18 cellular contexts compared by ENCODE assay signal in the genomic region with DNA sequence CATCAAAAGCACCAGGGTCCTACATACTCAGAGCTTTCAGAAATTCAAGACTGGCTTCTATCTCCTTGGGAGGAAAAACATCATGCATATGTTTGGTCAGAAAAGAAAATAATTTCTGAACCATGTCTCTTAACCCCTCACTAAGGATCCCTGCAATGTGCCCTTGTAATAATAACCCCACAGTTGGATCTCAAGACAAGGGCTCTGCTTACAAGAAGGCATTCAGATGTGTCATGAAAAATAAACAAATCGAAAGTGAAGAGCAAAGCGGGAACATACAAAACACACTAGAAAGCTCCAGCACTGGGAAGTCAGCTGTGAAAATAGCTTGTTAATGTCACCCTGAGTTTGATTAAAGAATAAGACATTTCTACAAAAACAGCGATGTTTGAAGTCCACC.
"Had no signal": no experiment of that assay in that cellular context is flagged by ENCODE, and none has a peak within 500 bp of the region (broad histone marks: within the 10 kb centered on the region; RNA-seq: fewer than 3 reads in every experiment).

No MANE protein-coding gene starts in this region.

- DNase-seq: activated CD8-positive, alpha-beta memory T cell treated with anti-CD3 and anti-CD28 coated beads, Interleukin-2, amount 10 ng/mL, durations not matched to agents 7 days and 5 days; activated naive CD4-positive, alpha-beta T cell; activated T-cell treated with anti-CD3 and anti-CD28 coated beads, Interleukin-2, amount 50 U/mL, for 4 hours; cerebellar nuclear complex; dorsolateral prefrontal cortex; foreskin keratinocyte; head of caudate nucleus; islet precursor cell; left ventricle myocardium inferior; stimulated activated CD4-positive, alpha-beta T cell treated with anti-CD3 and anti-CD28 coated beads, Interleukin-2, amount 100 ng/mL, for 48 hours; stimulated activated naive CD4-positive, alpha-beta T cell treated with Interleukin-2 at 50 U/mL for 16 hours; SW 1271; trophoblast cell had no signal

- H3K36me3 ChIP-seq: left ventricle myocardium inferior had no signal

- H3K4me1 ChIP-seq: foreskin keratinocyte, left ventricle myocardium inferior had no signal

- H3K27ac Mint-ChIP-seq: activated CD8-positive, alpha-beta memory T cell treated with anti-CD3 and anti-CD28 coated beads, Interleukin-2, amount 10 ng/mL, durations not matched to agents 7 days and 5 days; memory B cell; T-helper 2 cell treated with Interferon-gamma antibody and Interleukin-4, amounts not matched to agents 5 μg/mL and 100 μg/mL, for 36 hours had no signal

- H3K27me3 ChIP-seq: dorsolateral prefrontal cortex, foreskin keratinocyte had no signal

- H3K4me3 ChIP-seq: dorsolateral prefrontal cortex, left ventricle myocardium inferior had no signal

- H3K9me3 Mint-ChIP-seq: activated T-cell treated with anti-CD3 and anti-CD28 coated beads, Interleukin-2, amount 50 U/mL, for 4 hours had no signal

- H3K27me3 Mint-ChIP-seq: activated CD8-positive, alpha-beta memory T cell treated with anti-CD3 and anti-CD28 coated beads, Interleukin-2, amount 10 ng/mL, durations not matched to agents 7 days and 5 days; memory B cell had no signal

- H3K4me1 Mint-ChIP-seq: activated CD8-positive, alpha-beta memory T cell treated with anti-CD3 and anti-CD28 coated beads, Interleukin-2, amount 10 ng/mL, durations not matched to agents 7 days and 5 days; memory B cell had no signal

- H3K36me3 Mint-ChIP-seq: activated CD8-positive, alpha-beta memory T cell treated with anti-CD3 and anti-CD28 coated beads, Interleukin-2, amount 10 ng/mL, durations not matched to agents 7 days and 5 days; memory B cell had no signal

- H3K27ac ChIP-seq: dorsolateral prefrontal cortex, foreskin keratinocyte, left ventricle myocardium inferior had no signal

- H3K4me3 Mint-ChIP-seq: activated CD8-positive, alpha-beta memory T cell treated with anti-CD3 and anti-CD28 coated beads, Interleukin-2, amount 10 ng/mL, durations not matched to agents 7 days and 5 days; activated T-cell treated with anti-CD3 and anti-CD28 coated beads, Interleukin-2, amount 50 U/mL, for 4 hours; memory B cell; T-helper 2 cell treated with Interferon-gamma antibody and Interleukin-4, amounts not matched to agents 5 μg/mL and 100 μg/mL, for 36 hours had no signal

- ATAC-seq: activated CD4-positive, CD25-positive, alpha-beta regulatory T cell treated with anti-CD3 and anti-CD28 coated beads, Interleukin-2, amount 50 U/mL, for 24 hours; activated CD8-positive, alpha-beta memory T cell treated with anti-CD3 and anti-CD28 coated beads, Interleukin-2, amount 10 ng/mL, durations not matched to agents 7 days and 5 days; activated T-cell treated with anti-CD3 and anti-CD28 coated beads, Interleukin-2, amount 50 U/mL, for 4 hours; esophagus mucosa; foreskin keratinocyte; sciatic nerve had no signal

- H3K9me3 ChIP-seq: left ventricle myocardium inferior had no signal
